In the genomic region with DNA sequence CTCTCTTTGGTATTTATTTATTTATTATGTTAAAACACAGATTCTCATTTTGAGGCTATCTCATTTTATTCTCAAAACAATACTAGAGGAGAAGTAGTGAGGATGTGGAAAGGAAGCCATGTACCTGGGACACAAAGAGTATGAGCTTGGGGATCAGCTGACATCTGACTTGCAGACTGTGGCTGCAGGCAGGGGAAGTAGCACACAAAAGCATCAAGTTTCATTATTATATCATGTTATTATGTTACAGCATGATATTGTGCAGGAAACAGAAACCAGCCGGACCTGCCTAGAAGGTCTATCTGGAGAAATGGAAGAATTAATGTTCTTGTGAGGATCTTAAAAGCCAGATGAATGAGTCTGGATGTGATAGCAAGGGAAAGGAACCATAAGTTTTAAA, we compare ENCODE assay signal across 11 cellular contexts.
DNase-seq lines count a peak whose midpoint lies in the region; ATAC-seq and TF ChIP-seq lines count a peak whose summit lies in the region.
"Had no signal": no experiment of that assay in that cellular context is flagged by ENCODE, and none has a peak within 500 bp of the region (broad histone marks: within the 10 kb centered on the region; RNA-seq: fewer than 3 reads in every experiment).

No MANE protein-coding gene starts in this region.

- ATAC-seq in HG02623 (IDR thresholded peaks at IDR 0.05; ENCODE audit: unreplicated experiment) (peak; percentile 89), gastrocnemius medialis (peak; percentile 75 to 77), right lobe of liver (no peak)
- ATAC-seq: A549 had no signal

- DNase-seq in SIG-M5 treated with dmso at 0.1 percent for 504 hours (lab: John Stamatoyannopoulos, UW; ENCODE audit: unreplicated experiment) (peak; percentile 24), SIG-M5 (lab: John Stamatoyannopoulos, UW) (no peak), Kasumi-1 (lab: John Stamatoyannopoulos, UW) (peak; percentile 64 to 66), gastrocnemius medialis (no peak), retina (no peak), right lobe of liver (no peak)
- no peak for DNase-seq in effector CD4-positive, alpha-beta T cell
- DNase-seq: activated CD4-positive, CD25-positive, alpha-beta regulatory T cell treated with anti-CD3 and anti-CD28 coated beads, Interleukin-2, amount 50 U/mL, for 72 hours; NCI-H524 treated with DMSO at 0.1 percent for 48 hours had no signal

- H3K9me3 ChIP-seq in gastrocnemius medialis (no peaks in the 10 kb centered on the region), right lobe of liver (no peaks in the 10 kb centered on the region)
- H3K9me3 ChIP-seq: A549 had no signal

- TF ChIP-seq CTCF in gastrocnemius medialis (IDR thresholded peaks at IDR 0.05 in 4 of 5, conservative IDR thresholded peaks at IDR 0.05 in 1 of 5) (no peak), right lobe of liver (IDR thresholded peaks at IDR 0.05) (no peak)

- WGBS in right lobe of liver (ENCODE audit: insufficient coverage, low coverage, low lambda C conversion rate, missing lambda C conversion rate), result 33% methylated on average over 1 of the region's 1 CpG

- in situ Hi-C loops in gastrocnemius medialis (cut with MboI; ENCODE audit: low sequenced_read_pairs in 4 of 4), result no loop called here

- H3K4me3 ChIP-seq in gastrocnemius medialis (no peak overlapping the region), right lobe of liver (no peak overlapping the region)
- H3K4me3 ChIP-seq: A549 had no signal

- H3K36me3 ChIP-seq in gastrocnemius medialis (no peaks in the 10 kb centered on the region), right lobe of liver (no peaks in the 10 kb centered on the region)

- intact Hi-C loops in gastrocnemius medialis (cut with DNase I; ENCODE audit: low total_unique reads) (no loop called here), right lobe of liver (cut with DNase I) (no loop called here)

- H3K27me3 ChIP-seq in gastrocnemius medialis (no peaks in the 10 kb centered on the region), right lobe of liver (no peaks in the 10 kb centered on the region)

- TF ChIP-seq POLR2A in gastrocnemius medialis (IDR thresholded peaks at IDR 0.05), result no peak
- TF ChIP-seq POLR2A in right lobe of liver (IDR thresholded peaks at IDR 0.05), result no peak

- H3K4me1 ChIP-seq in gastrocnemius medialis, result peaks cover 18 to 28% of the 10 kb centered on the region in 2 donors
- no peaks in the 10 kb centered on the region for H3K4me1 ChIP-seq in right lobe of liver
- H3K4me1 ChIP-seq: A549 had no signal

- no peak overlapping the region for H3K27ac ChIP-seq in gastrocnemius medialis
- no peak overlapping the region for H3K27ac ChIP-seq in right lobe of liver
- H3K27ac ChIP-seq: A549 had no signal

Comparison
In these comparisons a context has a peak if more than half of its experiments do, and no peak if none do; other contexts are left out.
1. DNase-seq: peak in SIG-M5 treated with dmso at 0.1 percent for 504 hours (single experiment) and Kasumi-1 (2 of 2); none in SIG-M5 (single experiment), gastrocnemius medialis (0 of 2), retina (single experiment), effector CD4-positive, alpha-beta T cell (single experiment) and right lobe of liver (0 of 3).
2. ATAC-seq: peak in HG02623 (single experiment) and gastrocnemius medialis (2 of 2); none in right lobe of liver (0 of 4).